In the genomic region with DNA sequence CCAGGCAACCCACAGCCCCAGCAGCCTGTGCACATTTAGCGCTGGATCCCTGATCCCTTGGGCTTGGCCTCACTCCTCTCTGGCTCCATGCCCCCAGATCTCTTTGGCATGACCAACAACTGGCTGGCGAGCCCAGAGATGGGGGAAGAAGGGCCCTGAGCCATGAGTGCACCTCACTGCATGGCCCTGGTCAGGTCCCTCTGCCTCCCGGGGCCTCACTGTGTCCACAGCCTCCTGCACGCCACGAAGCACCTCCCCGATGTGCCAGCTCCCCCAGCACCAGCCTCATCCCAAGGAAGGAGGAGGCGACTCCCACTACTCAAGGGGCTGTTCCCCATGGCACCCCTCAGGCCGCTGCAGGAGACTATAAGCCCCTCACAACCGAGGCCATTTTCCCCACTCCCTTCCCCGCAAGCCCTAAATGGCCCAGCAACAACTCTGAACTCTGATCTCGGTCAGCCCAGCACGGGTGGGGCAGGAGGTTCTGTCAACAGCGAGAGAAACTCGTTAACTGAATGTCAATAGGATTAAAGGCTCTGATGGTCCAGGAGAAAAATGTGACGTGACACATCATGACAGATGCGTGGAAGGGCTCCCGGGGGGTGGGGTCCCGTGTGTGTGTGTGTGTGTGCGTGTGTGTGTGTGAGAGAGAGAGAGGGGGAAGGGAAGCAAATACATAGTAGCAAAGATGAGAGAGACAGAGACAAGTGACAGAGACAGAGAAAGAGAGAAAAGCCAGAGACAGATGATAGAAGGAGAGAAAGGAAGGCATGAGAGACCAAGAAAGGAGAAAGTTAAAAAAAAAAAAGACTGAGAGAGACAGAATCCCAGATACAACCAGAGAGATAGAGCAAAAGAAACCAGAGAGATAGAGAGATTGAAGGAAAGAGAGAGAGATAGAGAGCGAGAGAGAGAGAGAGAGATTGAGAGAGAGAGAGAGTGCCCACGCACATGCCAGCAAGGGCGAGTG, we compare ENCODE assay signal across 1 cellular context.
TF ChIP-seq lines count a peak whose summit lies in the region.

No MANE protein-coding gene starts in this region.

TF ChIP-seq in K562, 482 proteins besides CTCF, POLR2A, EP300 and RAD21 (continued from another document):
- TF ChIP-seq, protein P1, sequence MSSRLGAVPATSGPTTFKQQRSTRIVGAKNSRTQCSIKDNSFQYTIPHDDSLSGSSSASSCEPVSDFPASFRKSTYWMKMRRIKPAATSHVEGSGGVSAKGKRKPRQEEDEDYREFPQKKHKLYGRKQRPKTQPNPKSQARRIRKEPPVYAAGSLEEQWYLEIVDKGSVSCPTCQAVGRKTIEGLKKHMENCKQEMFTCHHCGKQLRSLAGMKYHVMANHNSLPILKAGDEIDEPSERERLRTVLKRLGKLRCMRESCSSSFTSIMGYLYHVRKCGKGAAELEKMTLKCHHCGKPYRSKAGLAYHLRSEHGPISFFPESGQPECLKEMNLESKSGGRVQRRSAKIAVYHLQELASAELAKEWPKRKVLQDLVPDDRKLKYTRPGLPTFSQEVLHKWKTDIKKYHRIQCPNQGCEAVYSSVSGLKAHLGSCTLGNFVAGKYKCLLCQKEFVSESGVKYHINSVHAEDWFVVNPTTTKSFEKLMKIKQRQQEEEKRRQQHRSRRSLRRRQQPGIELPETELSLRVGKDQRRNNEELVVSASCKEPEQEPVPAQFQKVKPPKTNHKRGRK (tag; IDR thresholded peaks at IDR 0.05): peak; percentile 29; the same call in 1 of the 2 replicates
- no peak for TF ChIP-seq NBN (IDR thresholded peaks at IDR 0.05; ENCODE audit: low read depth)
